In genomic region chr4:5021546-5021945, GRCh38 we compare ENCODE assay signal across 33 cellular contexts. TPM values are rescaled to one million over a fixed set of nuclear protein-coding genes. Genes with fewer than 3 reads are reported as not detected.
"Had no signal": no experiment of that assay in that cellular context is flagged by ENCODE, and none has a peak within 500 bp of the region (broad histone marks: within the 10 kb centered on the region; RNA-seq: fewer than 3 reads in every experiment).

No MANE protein-coding gene starts in this region.

- DNase-seq: activated CD4-positive, alpha-beta memory T cell treated with anti-CD3 and anti-CD28 coated beads, Interleukin-2, amount 10 ng/mL, durations not matched to agents 7 days and 5 days; activated CD4-positive, alpha-beta T cell treated with anti-CD3 and anti-CD28 coated beads for 1 hour; activated CD4-positive, alpha-beta T cell treated with anti-CD3 and anti-CD28 coated beads for 4 hours; activated CD4-positive, alpha-beta T cell treated with anti-CD3 and anti-CD28 coated beads, Interleukin-2, amount 10 ng/mL, durations not matched to agents 7 days and 5 days; activated CD4-positive, alpha-beta T cell treated with anti-CD3 and anti-CD28 coated beads, Interleukin-2, amount 50 U/mL, for 4 hours; activated CD8-positive, alpha-beta memory T cell treated with anti-CD3 and anti-CD28 coated beads, Interleukin-2, amount 50 U/mL, for 48 hours; activated gamma-delta T cell; activated naive CD4-positive, alpha-beta T cell; activated naive CD4-positive, alpha-beta T cell treated with anti-CD3 and anti-CD28 coated beads, Interleukin-2, amount 10 ng/mL, durations not matched to agents 7 days and 5 days; activated naive CD8-positive, alpha-beta T cell treated with anti-CD3 and anti-CD28 coated beads, Interleukin-2, amount 10 ng/mL, durations not matched to agents 7 days and 5 days; activated T-cell treated with anti-CD3 and anti-CD28 coated beads for 4 hours; activated T-cell treated with anti-CD3 and anti-CD28 coated beads, Interleukin-2, amount 50 U/mL, for 24 hours; activated T-cell treated with anti-CD3 and anti-CD28 coated beads, Interleukin-2, amount 50 U/mL, for 72 hours; amniotic stem cell; anterior cingulate cortex; brain microvascular endothelial cell; cortex of kidney; dermis blood vessel endothelial cell; effector CD4-positive, alpha-beta T cell; effector memory CD8-positive, alpha-beta T cell; foreskin keratinocyte; gastrocnemius medialis; heart right ventricle; T-helper 2 cell had no signal

- H3K27me3 ChIP-seq: brain microvascular endothelial cell, hepatocyte had no signal

- H3K79me2 ChIP-seq: hepatocyte had no signal

- H3K4me1 Mint-ChIP-seq: activated CD4-positive, alpha-beta memory T cell treated with anti-CD3 and anti-CD28 coated beads, Interleukin-2, amount 10 ng/mL, durations not matched to agents 7 days and 5 days; activated CD4-positive, alpha-beta T cell treated with anti-CD3 and anti-CD28 coated beads, Interleukin-2, amount 10 ng/mL, durations not matched to agents 7 days and 5 days; activated naive CD4-positive, alpha-beta T cell treated with anti-CD3 and anti-CD28 coated beads, Interleukin-2, amount 10 ng/mL, durations not matched to agents 7 days and 5 days; central memory CD8-positive, alpha-beta T cell had no signal

- H3K9me3 Mint-ChIP-seq: activated CD4-positive, alpha-beta memory T cell treated with anti-CD3 and anti-CD28 coated beads, Interleukin-2, amount 10 ng/mL, durations not matched to agents 7 days and 5 days; activated CD4-positive, alpha-beta T cell treated with anti-CD3 and anti-CD28 coated beads, Interleukin-2, amount 10 ng/mL, durations not matched to agents 7 days and 5 days; activated naive CD4-positive, alpha-beta T cell treated with anti-CD3 and anti-CD28 coated beads, Interleukin-2, amount 50 U/mL, for 72 hours; activated naive CD8-positive, alpha-beta T cell treated with anti-CD3 and anti-CD28 coated beads, Interleukin-2, amount 10 ng/mL, durations not matched to agents 7 days and 5 days; activated T-cell treated with anti-CD3 and anti-CD28 coated beads, Interleukin-2, amount 50 U/mL, for 24 hours; activated T-cell treated with anti-CD3 and anti-CD28 coated beads, Interleukin-2, amount 50 U/mL, for 72 hours; central memory CD8-positive, alpha-beta T cell; effector memory CD8-positive, alpha-beta T cell had no signal

- H3K4me2 ChIP-seq: hepatocyte had no signal

- H2AFZ ChIP-seq: hepatocyte had no signal

- H3K27ac ChIP-seq: brain microvascular endothelial cell, esophagus muscularis mucosa, foreskin keratinocyte, gastrocnemius medialis, heart right ventricle, hepatocyte had no signal

- H3K9me3 ChIP-seq: esophagus muscularis mucosa, gastrocnemius medialis had no signal

- H3K27ac Mint-ChIP-seq: activated CD4-positive, alpha-beta memory T cell treated with anti-CD3 and anti-CD28 coated beads, Interleukin-2, amount 10 ng/mL, durations not matched to agents 7 days and 5 days; activated CD4-positive, alpha-beta T cell treated with anti-CD3 and anti-CD28 coated beads, Interleukin-2, amount 10 ng/mL, durations not matched to agents 7 days and 5 days; activated naive CD4-positive, alpha-beta T cell treated with anti-CD3 and anti-CD28 coated beads, Interleukin-2, amount 10 ng/mL, durations not matched to agents 7 days and 5 days; activated naive CD4-positive, alpha-beta T cell treated with anti-CD3 and anti-CD28 coated beads, Interleukin-2, amount 50 U/mL, for 72 hours; activated naive CD8-positive, alpha-beta T cell treated with anti-CD3 and anti-CD28 coated beads, Interleukin-2, amount 10 ng/mL, durations not matched to agents 7 days and 5 days; activated T-cell treated with anti-CD3 and anti-CD28 coated beads, Interleukin-2, amount 50 U/mL, for 24 hours; activated T-cell treated with anti-CD3 and anti-CD28 coated beads, Interleukin-2, amount 50 U/mL, for 72 hours; effector memory CD8-positive, alpha-beta T cell; WTC11 had no signal

- H3K4me1 ChIP-seq: foreskin keratinocyte, gastrocnemius medialis had no signal

- H3K4me3 Mint-ChIP-seq: activated CD4-positive, alpha-beta memory T cell treated with anti-CD3 and anti-CD28 coated beads, Interleukin-2, amount 10 ng/mL, durations not matched to agents 7 days and 5 days; activated CD4-positive, alpha-beta T cell treated with anti-CD3 and anti-CD28 coated beads, Interleukin-2, amount 10 ng/mL, durations not matched to agents 7 days and 5 days; activated naive CD4-positive, alpha-beta T cell treated with anti-CD3 and anti-CD28 coated beads, Interleukin-2, amount 10 ng/mL, durations not matched to agents 7 days and 5 days; activated naive CD8-positive, alpha-beta T cell treated with anti-CD3 and anti-CD28 coated beads, Interleukin-2, amount 10 ng/mL, durations not matched to agents 7 days and 5 days; activated T-cell treated with anti-CD3 and anti-CD28 coated beads, Interleukin-2, amount 50 U/mL, for 24 hours; activated T-cell treated with anti-CD3 and anti-CD28 coated beads, Interleukin-2, amount 50 U/mL, for 72 hours; central memory CD8-positive, alpha-beta T cell; effector memory CD8-positive, alpha-beta T cell; WTC11 had no signal

- ATAC-seq: activated naive CD4-positive, alpha-beta T cell treated with anti-CD3 and anti-CD28 coated beads, Interleukin-2, amount 50 U/mL, for 72 hours; activated T-cell treated with anti-CD3 and anti-CD28 coated beads, Interleukin-2, amount 50 U/mL, for 72 hours; effector memory CD8-positive, alpha-beta T cell; foreskin keratinocyte; gastrocnemius medialis; heart right ventricle; WTC11 had no signal

- H3K36me3 ChIP-seq: brain microvascular endothelial cell, esophagus muscularis mucosa, gastrocnemius medialis, heart right ventricle had no signal

- FAIRE-seq: astrocyte, bronchial epithelial cell, colon had no signal

- H3K36me3 Mint-ChIP-seq: activated naive CD4-positive, alpha-beta T cell treated with anti-CD3 and anti-CD28 coated beads, Interleukin-2, amount 10 ng/mL, durations not matched to agents 7 days and 5 days; activated naive CD4-positive, alpha-beta T cell treated with anti-CD3 and anti-CD28 coated beads, Interleukin-2, amount 50 U/mL, for 72 hours; activated naive CD8-positive, alpha-beta T cell treated with anti-CD3 and anti-CD28 coated beads, Interleukin-2, amount 10 ng/mL, durations not matched to agents 7 days and 5 days; WTC11 had no signal

- H3K4me3 ChIP-seq: esophagus muscularis mucosa, gastrocnemius medialis, heart right ventricle, hepatocyte had no signal

RNA-seq across cellular contexts. Expression of gene CYTL1, which starts 2.3 kb away (rescaled TPM):
- total RNA-seq: activated CD4-positive, alpha-beta memory T cell treated with anti-CD3 and anti-CD28 coated beads, Interleukin-2, amount 10 ng/mL, durations not matched to agents 7 days and 5 days; activated CD4-positive, alpha-beta T cell treated with anti-CD3 and anti-CD28 coated beads, Interleukin-2, amount 10 ng/mL, durations not matched to agents 7 days and 5 days; activated naive CD4-positive, alpha-beta T cell treated with anti-CD3 and anti-CD28 coated beads, Interleukin-2, amount 50 U/mL, for 72 hours; activated naive CD8-positive, alpha-beta T cell treated with anti-CD3 and anti-CD28 coated beads, Interleukin-2, amount 10 ng/mL, durations not matched to agents 7 days and 5 days; activated T-cell treated with anti-CD3 and anti-CD28 coated beads, Interleukin-2, amount 50 U/mL, for 72 hours; bronchial epithelial cell; cardiac septum; gastrocnemius medialis had no signal

RNA-seq across cellular contexts. Expression of gene STK32B, which starts 29.7 kb away (rescaled TPM):
- total RNA-seq: activated CD4-positive, alpha-beta memory T cell treated with anti-CD3 and anti-CD28 coated beads, Interleukin-2, amount 10 ng/mL, durations not matched to agents 7 days and 5 days; activated CD4-positive, alpha-beta T cell treated with anti-CD3 and anti-CD28 coated beads, Interleukin-2, amount 10 ng/mL, durations not matched to agents 7 days and 5 days; activated naive CD4-positive, alpha-beta T cell treated with anti-CD3 and anti-CD28 coated beads, Interleukin-2, amount 50 U/mL, for 72 hours; activated naive CD8-positive, alpha-beta T cell treated with anti-CD3 and anti-CD28 coated beads, Interleukin-2, amount 10 ng/mL, durations not matched to agents 7 days and 5 days; activated T-cell treated with anti-CD3 and anti-CD28 coated beads, Interleukin-2, amount 50 U/mL, for 72 hours had no signal
